8 cellular contexts compared by ENCODE assay signal in genomic region chr3:43181202-43181910, GRCh38.
DNase-seq lines count a peak whose midpoint lies in the region; ATAC-seq and TF ChIP-seq lines count a peak whose summit lies in the region.

No MANE protein-coding gene starts in this region.

- TF ChIP-seq POLR2A in testis (IDR thresholded peaks at IDR 0.05) = no peak

- POLR2A ChIA-PET in CD4-positive, alpha-beta T cell (lab: Charles Lee) = interaction anchor here (0.6 to 2.8 kb wide), 5 partner anchors 10 to 115 kb away, joined by 3 to 53 read pairs (median 16); no protein-coding TSS in a partner anchor

- peak overlapping the region; percentile 62 for H3K4me3 Mint-ChIP-seq in CD4-positive, alpha-beta T cell
- peak overlapping the region; percentile 57 to 67 for H3K4me3 Mint-ChIP-seq in effector memory CD8-positive, alpha-beta T cell

- H3K9me3 ChIP-seq in CD4-positive, alpha-beta T cell (ENCODE audit: control insufficient read depth, low read length) = no peaks in the 10 kb centered on the region
- no peaks in the 10 kb centered on the region for H3K9me3 ChIP-seq in testis

- WGBS in testis, 2 donors = 84 to 86% methylated on average over 17 of the region's 17 CpGs

- H3K27ac ChIP-seq in CD4-positive, alpha-beta T cell (ENCODE audit: low read depth, low read length) = peak overlapping the region; percentile 49
- H3K27ac ChIP-seq in testis = no peak overlapping the region

- CTCF ChIA-PET in CD4-positive, alpha-beta T cell (lab: Charles Lee) = interaction anchor here (1.1 kb wide), 1 partner anchor 17 kb away, joined by 3 read pairs; no protein-coding TSS in a partner anchor

- H3K36me3 Mint-ChIP-seq in CD4-positive, alpha-beta T cell (ENCODE audit: low read depth) = no peaks in the 10 kb centered on the region
- no peaks in the 10 kb centered on the region for H3K36me3 Mint-ChIP-seq in effector memory CD8-positive, alpha-beta T cell (ENCODE audit: insufficient read depth)

- no peaks in the 10 kb centered on the region for H3K27me3 ChIP-seq in CD4-positive, alpha-beta T cell (ENCODE audit: control insufficient read depth, insufficient read depth, low read length)
- no peaks in the 10 kb centered on the region for H3K27me3 ChIP-seq in testis

- H3K4me3 ChIP-seq in testis = no peak overlapping the region

- no peaks in the 10 kb centered on the region for H3K36me3 ChIP-seq in testis (ENCODE audit: low read depth, missing control alignments)

- H3K4me1 Mint-ChIP-seq in CD4-positive, alpha-beta T cell (ENCODE audit: low read depth) = peaks cover 70% of the 10 kb centered on the region
- peaks cover 44 to 58% of the 10 kb centered on the region in 2 donors for H3K4me1 Mint-ChIP-seq in effector memory CD8-positive, alpha-beta T cell (ENCODE audit: low read depth in 2 of 2)

- peak in 8 of 10 experiments; percentile 27 to 62 (median 34) for DNase-seq in CD4-positive, alpha-beta T cell
- DNase-seq in T-helper 1 cell (peak in 3 of 5 donors; percentile 7 to 78 (median 12)), cortex of kidney (lab: John Stamatoyannopoulos, UW) (no peak), testis (no peak), cerebellar nuclear complex (lab: John Stamatoyannopoulos, UW) (no peak), ACHN (no peak)
- DNase-seq in effector memory CD8-positive, alpha-beta T cell = peak; percentile 18 to 35 (median 28)

- no peaks in the 10 kb centered on the region for H3K27me3 Mint-ChIP-seq in CD4-positive, alpha-beta T cell
- H3K27me3 Mint-ChIP-seq in effector memory CD8-positive, alpha-beta T cell = no peaks in the 10 kb centered on the region

- peak; percentile 71 for ATAC-seq in CD4-positive, alpha-beta T cell (ENCODE audit: poor library complexity)
- peak; percentile 56 for ATAC-seq in GM21619 (IDR thresholded peaks at IDR 0.05; ENCODE audit: unreplicated experiment)
- peak; percentile 80 for ATAC-seq in effector memory CD8-positive, alpha-beta T cell (replicated peaks)

- intact Hi-C loops in CD4-positive, alpha-beta T cell (cut with DNase I, micrococcal nuclease) = loop anchor here in 1 of 2 experiments (2.0 to 5.0 kb wide), 3 partner anchors 13 to 106 kb away; partner anchors contain the start of gene SNRK
- intact Hi-C loops in testis (cut with DNase I; ENCODE audit: low total_unique reads) = no loop called here

- in situ Hi-C loops in ACHN (cut with HindIII; ENCODE audit: low pct_ligation_motif_present, low pct_unique_long_range_greater_than_20kb, low sequenced_read_pairs) = no loop called here

- peak overlapping the region; percentile 91 for H3K27ac Mint-ChIP-seq in CD4-positive, alpha-beta T cell
- H3K27ac Mint-ChIP-seq in effector memory CD8-positive, alpha-beta T cell = peak overlapping the region; percentile 85 to 88

- no peaks in the 10 kb centered on the region for H3K9me3 Mint-ChIP-seq in CD4-positive, alpha-beta T cell
- H3K9me3 Mint-ChIP-seq in effector memory CD8-positive, alpha-beta T cell = no peaks in the 10 kb centered on the region

- TF ChIP-seq CTCF in CD4-positive, alpha-beta T cell (IDR thresholded peaks at IDR 0.05) = no peak
- TF ChIP-seq CTCF in testis (IDR thresholded peaks at IDR 0.05) = no peak

- no peaks in the 10 kb centered on the region for H3K4me1 ChIP-seq in testis

Comparison
In these comparisons a context has a peak if more than half of its experiments do, and no peak if none do; other contexts are left out.
1. DNase-seq: peak in CD4-positive, alpha-beta T cell (8 of 10), T-helper 1 cell (3 of 5) and effector memory CD8-positive, alpha-beta T cell (3 of 3); none in cortex of kidney (single experiment), testis (single experiment), cerebellar nuclear complex (0 of 2) and ACHN (single experiment).
2. Peak in every context shown above with its lines, with median percentiles within 50 percentile points of each other: ATAC-seq.